12 cellular contexts compared by ENCODE assay signal in the genomic region with DNA sequence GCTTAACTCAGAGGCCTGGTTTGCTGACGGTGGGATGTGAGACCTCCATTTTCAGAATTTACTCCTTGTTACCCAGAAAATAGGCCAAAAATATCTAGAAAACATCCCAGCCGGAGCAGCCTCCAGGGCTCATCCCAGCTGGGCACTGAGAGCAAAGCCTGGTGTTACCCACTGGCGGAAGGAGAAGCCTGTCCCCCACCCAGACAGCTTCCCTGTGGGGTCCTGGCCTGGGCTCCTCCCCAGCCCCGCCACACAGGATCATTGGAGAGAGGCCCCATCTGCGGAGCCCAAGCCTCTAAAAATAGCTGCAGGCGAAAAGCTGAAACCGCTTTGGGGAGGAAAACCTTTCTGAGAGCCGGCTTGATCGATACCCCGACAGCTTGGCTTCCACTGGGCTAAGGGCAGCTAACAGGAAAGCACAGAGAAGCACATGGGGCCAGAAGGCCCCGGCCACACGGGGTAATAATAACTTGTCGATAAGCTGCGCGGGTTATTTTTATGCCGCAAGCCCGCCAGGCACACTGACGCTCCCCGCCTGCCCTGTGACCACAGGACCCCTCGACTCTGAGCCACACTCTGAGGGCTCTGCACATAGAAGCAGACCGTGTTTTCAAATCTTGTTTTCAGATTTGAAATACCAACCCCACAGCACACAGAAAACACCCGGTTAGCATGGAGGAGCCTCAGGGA.
"Had no signal": no experiment of that assay in that cellular context is flagged by ENCODE, and none has a peak within 500 bp of the region (broad histone marks: within the 10 kb centered on the region; RNA-seq: fewer than 3 reads in every experiment).

No MANE protein-coding gene starts in this region.

- ATAC-seq: foreskin keratinocyte; stimulated activated naive CD8-positive, alpha-beta T cell treated with anti-CD3 and anti-CD28 coated beads, Interleukin-15, Interleukin-2, amounts not matched to agents 100 U/mL and 50 U/mL, for 24 hours; WTC11 had no signal

- H3K4me1 Mint-ChIP-seq: neural crest cell had no signal

- H3K4me1 ChIP-seq: foreskin keratinocyte had no signal

- H3K9me3 Mint-ChIP-seq: activated naive CD4-positive, alpha-beta T cell treated with anti-CD3 and anti-CD28 coated beads, Interleukin-2, amount 10 ng/mL, durations not matched to agents 7 days and 5 days; neural crest cell; WTC11 had no signal

- H3K36me3 Mint-ChIP-seq: activated naive CD4-positive, alpha-beta T cell treated with anti-CD3 and anti-CD28 coated beads, Interleukin-2, amount 10 ng/mL, durations not matched to agents 7 days and 5 days; naive B cell; T-cell; WTC11 had no signal

- H3K27ac Mint-ChIP-seq: activated naive CD4-positive, alpha-beta T cell treated with anti-CD3 and anti-CD28 coated beads, Interleukin-2, amount 10 ng/mL, durations not matched to agents 7 days and 5 days; naive B cell; progenitor cell of endocrine pancreas; T-cell; WTC11 had no signal

- H3K27ac ChIP-seq: foreskin keratinocyte had no signal

- H3K27me3 ChIP-seq: foreskin keratinocyte had no signal

- DNase-seq: activated CD8-positive, alpha-beta memory T cell treated with anti-CD3 and anti-CD28 coated beads, Interleukin-2, amount 50 U/mL, for 4 hours; activated effector memory CD4-positive, alpha-beta T cell treated with anti-CD3 and anti-CD28 coated beads, Interleukin-2, amount 50 U/mL, for 16 hours; foreskin keratinocyte; mesendoderm; naive B cell; stimulated activated CD4-positive, alpha-beta T cell treated with anti-CD3 and anti-CD28 coated beads, Interleukin-4, amount 100 ng/mL, for 4 hours; stimulated activated naive CD8-positive, alpha-beta T cell treated with anti-CD3 and anti-CD28 coated beads, Interleukin-15, Interleukin-2, amounts not matched to agents 100 U/mL and 50 U/mL, for 24 hours; T-cell had no signal

- H3K4me3 Mint-ChIP-seq: activated naive CD4-positive, alpha-beta T cell treated with anti-CD3 and anti-CD28 coated beads, Interleukin-2, amount 10 ng/mL, durations not matched to agents 7 days and 5 days; naive B cell; neural crest cell; T-cell; WTC11 had no signal
